Comparison of ENCODE assay signal across 1 cellular context in genomic region chr10:18005781-18006456, GRCh38.
TF ChIP-seq lines count a peak whose summit lies in the region.

No MANE protein-coding gene starts in this region.

TF ChIP-seq in HepG2, 621 proteins besides CTCF, POLR2A, EP300 and RAD21:
- TF ChIP-seq ZNF407 (CRISPR knock-in tag; IDR thresholded peaks at IDR 0.05; ENCODE audit: not compliant biosample characterization), result no peak
- TF ChIP-seq KLF13 (CRISPR knock-in tag; IDR thresholded peaks at IDR 0.05), result no peak
TF ChIP-seq in HepG2: peak in this region for 0.
